In the genomic region with DNA sequence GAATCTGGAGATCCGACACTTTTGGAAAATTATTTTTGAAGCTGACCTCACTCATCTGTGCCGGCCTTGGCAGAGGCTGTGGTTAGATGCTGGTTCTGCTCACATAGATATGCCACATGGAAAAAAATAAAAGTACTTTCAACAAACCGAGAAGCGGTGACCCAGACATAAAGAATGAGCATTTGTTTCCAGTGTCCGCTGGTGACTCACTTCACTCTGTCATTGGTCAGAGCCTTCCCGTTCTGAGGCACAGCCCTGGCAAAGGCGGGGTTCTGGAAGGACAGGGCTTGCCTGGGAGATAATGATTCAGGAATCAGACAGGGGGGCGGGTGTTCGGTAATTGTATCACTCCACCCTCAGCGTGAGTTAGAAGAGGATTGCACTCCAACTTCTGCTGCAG, we compare ENCODE assay signal across 11 cellular contexts.
DNase-seq lines count a peak whose midpoint lies in the region; ATAC-seq and TF ChIP-seq lines count a peak whose summit lies in the region.
"Had no signal": no experiment of that assay in that cellular context is flagged by ENCODE, and none has a peak within 500 bp of the region (broad histone marks: within the 10 kb centered on the region; RNA-seq: fewer than 3 reads in every experiment).

No MANE protein-coding gene starts in this region.

- H3K27ac Mint-ChIP-seq in CD4-positive, alpha-beta T cell = no peak overlapping the region

- no peak overlapping the region for H3K4me3 Mint-ChIP-seq in CD4-positive, alpha-beta T cell

- H3K27me3 Mint-ChIP-seq in CD4-positive, alpha-beta T cell = no peaks in the 10 kb centered on the region

- peak; percentile 80 for DNase-seq in BJ (ENCODE audit: low read depth)
- peak; percentile 53 for DNase-seq in NCI-H460 (ENCODE audit: extremely low read depth, low read depth)
- DNase-seq in dedifferentiated amniotic fluid mesenchymal stem cell (ENCODE audit: extremely low spot score) = peak; percentile 88
- DNase-seq in myocyte (ENCODE audit: low read depth) = peak; percentile 94
- DNase-seq in CD4-positive, alpha-beta T cell = no peak
- no peak for DNase-seq in dorsolateral prefrontal cortex
- DNase-seq in cortex of kidney (lab: John Stamatoyannopoulos, UW) = no peak
- DNase-seq in SK-N-DZ (ENCODE audit: low spot score) = no peak
- DNase-seq: DMS153, Karpas-422, SHP77 treated with DMSO at 0.1 percent for 48 hours had no signal

- CTCF ChIA-PET in BJ (lab: Yijun Ruan, JAX) = interaction anchor here (1.1 kb wide), 1 partner anchor 30 kb away, joined by 3 read pairs; no protein-coding TSS in a partner anchor
- CTCF ChIA-PET in CD4-positive, alpha-beta T cell (lab: Charles Lee) = no interaction called here

- H3K36me3 ChIP-seq in BJ (ENCODE audit: control insufficient read depth, insufficient read depth, low read length) = no peaks in the 10 kb centered on the region

- no peaks in the 10 kb centered on the region for H3K4me1 Mint-ChIP-seq in CD4-positive, alpha-beta T cell (ENCODE audit: low read depth)

- ATAC-seq in CD4-positive, alpha-beta T cell (ENCODE audit: poor library complexity) = no peak

- POLR2A ChIA-PET in BJ (lab: Charles Lee) = no interaction called here
- POLR2A ChIA-PET in CD4-positive, alpha-beta T cell (lab: Charles Lee) = no interaction called here

- no peaks in the 10 kb centered on the region for H3K36me3 Mint-ChIP-seq in CD4-positive, alpha-beta T cell (ENCODE audit: low read depth)

- no peak overlapping the region for H3K27ac ChIP-seq in CD4-positive, alpha-beta T cell (ENCODE audit: low read depth, low read length)
- H3K27ac ChIP-seq in dorsolateral prefrontal cortex = no peak overlapping the region

- intact Hi-C loops in CD4-positive, alpha-beta T cell (cut with DNase I, micrococcal nuclease) = no loop called here
- intact Hi-C loops in dorsolateral prefrontal cortex (cut with DNase I) = no loop called here

- H3K9me3 Mint-ChIP-seq in CD4-positive, alpha-beta T cell = no peaks in the 10 kb centered on the region

- H3K9me3 ChIP-seq in CD4-positive, alpha-beta T cell (ENCODE audit: control insufficient read depth, low read length) = no peaks in the 10 kb centered on the region

- H3K27me3 ChIP-seq in BJ (ENCODE audit: control insufficient read depth, insufficient read depth, low read length) (no peaks in the 10 kb centered on the region), dorsolateral prefrontal cortex (peaks cover 0 to 19% (median 0%) of the 10 kb centered on the region in 45 donors)
- H3K27me3 ChIP-seq in CD4-positive, alpha-beta T cell (ENCODE audit: control insufficient read depth, insufficient read depth, low read length) = no peaks in the 10 kb centered on the region

- TF ChIP-seq CTCF in BJ (IDR thresholded peaks at IDR 0.05; ENCODE audit: insufficient read depth, low read depth, low read length) (no peak), dorsolateral prefrontal cortex (IDR thresholded peaks at IDR 0.05 in 54 of 56, conservative IDR thresholded peaks at IDR 0.05 in 2 of 56; ENCODE audit: low read depth in 1 of 56, partially characterized antibody in 56 of 56) (no peak)
- no peak for TF ChIP-seq CTCF in CD4-positive, alpha-beta T cell (IDR thresholded peaks at IDR 0.05)

- no peak overlapping the region for H3K4me3 ChIP-seq in BJ (ENCODE audit: low read depth, low read length)
- H3K4me3 ChIP-seq in dorsolateral prefrontal cortex = no peak overlapping the region

Comparison
In these comparisons a context has a peak if more than half of its experiments do, and no peak if none do; other contexts are left out.
1. DNase-seq: peak in BJ (single experiment), NCI-H460 (single experiment), dedifferentiated amniotic fluid mesenchymal stem cell (single experiment) and myocyte (single experiment); none in CD4-positive, alpha-beta T cell (0 of 10), dorsolateral prefrontal cortex (0 of 10), cortex of kidney (single experiment) and SK-N-DZ (single experiment).